In the genomic region with DNA sequence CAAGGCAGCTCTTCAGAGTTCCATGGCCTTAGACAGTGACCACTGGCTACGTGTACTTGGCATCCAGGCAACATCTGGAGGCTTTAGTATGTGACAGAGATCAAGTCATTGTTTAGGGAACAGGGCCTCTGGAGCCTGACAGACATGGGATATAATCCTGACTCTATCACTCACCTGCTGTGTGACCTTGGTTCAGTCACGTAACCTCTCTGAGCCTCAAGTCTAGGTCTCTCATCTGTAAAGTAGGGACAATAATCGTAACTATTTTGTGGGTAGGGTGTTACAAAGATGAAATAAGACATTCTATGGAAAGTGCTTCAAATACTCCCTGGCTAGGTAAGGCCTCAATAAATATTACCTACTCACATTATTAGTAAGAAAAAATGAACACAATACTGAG, we compare ENCODE assay signal across 20 cellular contexts.
DNase-seq lines count a peak whose midpoint lies in the region; ATAC-seq, FAIRE-seq and TF ChIP-seq lines count a peak whose summit lies in the region.
"Had no signal": no experiment of that assay in that cellular context is flagged by ENCODE, and none has a peak within 500 bp of the region (broad histone marks: within the 10 kb centered on the region; RNA-seq: fewer than 3 reads in every experiment).

No MANE protein-coding gene starts in this region.

- ATAC-seq in A549 = no peak

- H2AFZ ChIP-seq in astrocyte (ENCODE audit: low read depth, low read length) = no peak overlapping the region
- H2AFZ ChIP-seq in osteoblast (ENCODE audit: low read length) = no peak overlapping the region

- 88% methylated on average over 3 of the region's 3 CpGs for WGBS in A549 (ENCODE audit: missing lambda C conversion rate)

- TF ChIP-seq EP300 in A549 (IDR thresholded peaks at IDR 0.05) = no peak

- no peaks in the 10 kb centered on the region for H3K27me3 ChIP-seq in astrocyte (ENCODE audit: insufficient read depth, low read length)
- no peaks in the 10 kb centered on the region for H3K27me3 ChIP-seq in osteoblast (ENCODE audit: insufficient read depth, low read length)
- H3K27me3 ChIP-seq: BE2C had no signal

- CTCF ChIA-PET in A549 (lab: Yijun Ruan, JAX) (interaction anchor here (0.9 to 2.8 kb wide), 7 partner anchors 11 to 197 kb away, joined by 3 to 8 read pairs (median 4); no protein-coding TSS in a partner anchor), HEK293 (lab: Yijun Ruan, JAX) (interaction anchor here (2.5 kb wide), 1 partner anchor 35 kb away, joined by 15 read pairs; no protein-coding TSS in a partner anchor)

- no peak for TF ChIP-seq POLR2A in A549 (IDR thresholded peaks at IDR 0.05; ENCODE audit: low read length)

- no peak for TF ChIP-seq RAD21 in A549 (conservative IDR thresholded peaks at IDR 0.05 in 1 of 2, IDR thresholded peaks at IDR 0.05 in 1 of 2)

- no peak overlapping the region for H3K4me3 Mint-ChIP-seq in astrocyte (ENCODE audit: unreplicated experiment)
- no peak overlapping the region for H3K4me3 Mint-ChIP-seq in progenitor cell of endocrine pancreas (ENCODE audit: low read depth)
- H3K4me3 Mint-ChIP-seq: CD4-positive, alpha-beta T cell; IgD-negative memory B cell had no signal

- H3K27me3 Mint-ChIP-seq in astrocyte (ENCODE audit: low read depth, unreplicated experiment) (peaks cover 5% of the 10 kb centered on the region), progenitor cell of endocrine pancreas (peaks cover 7% of the 10 kb centered on the region)

- H3K4me1 Mint-ChIP-seq in astrocyte (ENCODE audit: low read depth, unreplicated experiment) (no peaks in the 10 kb centered on the region), progenitor cell of endocrine pancreas (ENCODE audit: low read depth) (no peaks in the 10 kb centered on the region)

- H3K27ac Mint-ChIP-seq in astrocyte (ENCODE audit: unreplicated experiment) (no peak overlapping the region), progenitor cell of endocrine pancreas (no peak overlapping the region)
- H3K27ac Mint-ChIP-seq: CD4-positive, alpha-beta T cell; IgD-negative memory B cell had no signal

- POLR2A ChIA-PET in A549 (lab: Yijun Ruan, JAX) (no interaction called here), HEK293 (lab: Yijun Ruan, JAX) (no interaction called here)

- no peak overlapping the region for H3K9ac ChIP-seq in astrocyte (ENCODE audit: low read length)

- no peak for DNase-seq in A549 (ENCODE audit: low read depth in 1 of 2, low spot score in 1 of 2)
- no peak for DNase-seq in astrocyte (ENCODE audit: low read depth)
- no peak for DNase-seq in osteoblast (ENCODE audit: insufficient read length, low spot score, missing footprints)
- DNase-seq in progenitor cell of endocrine pancreas (ENCODE audit: low spot score, unreplicated experiment) = no peak
- no peak for DNase-seq in C1 segment of cervical spinal cord (lab: John Stamatoyannopoulos, UW)
- no peak for DNase-seq in stimulated activated naive CD4-positive, alpha-beta T cell treated with Interleukin-2 at 50 U/mL for 16 hours (lab: John Stamatoyannopoulos, UW)
- DNase-seq: 8988T; ACHN; BE2C; Caco-2; CD4-positive, alpha-beta T cell had no signal

- H3K4me2 ChIP-seq in A549 (no peak overlapping the region), astrocyte (ENCODE audit: low read length) (no peak overlapping the region), osteoblast (ENCODE audit: insufficient read depth, low read length) (no peak overlapping the region)

- H3K4me1 ChIP-seq in A549 = peaks cover 16% of the 10 kb centered on the region
- no peaks in the 10 kb centered on the region for H3K4me1 ChIP-seq in HEK293 (ENCODE audit: control insufficient read depth, insufficient read depth, low read length)
- peaks cover 7% of the 10 kb centered on the region for H3K4me1 ChIP-seq in astrocyte (ENCODE audit: insufficient read depth, low read length)
- peaks cover 34% of the 10 kb centered on the region for H3K4me1 ChIP-seq in osteoblast (ENCODE audit: insufficient read depth, low read length)
- H3K4me1 ChIP-seq: Caco-2 had no signal

- no peak overlapping the region for H3K4me3 ChIP-seq in A549
- no peak overlapping the region for H3K4me3 ChIP-seq in HEK293 (ENCODE audit: low read depth, low read length)
- H3K4me3 ChIP-seq in astrocyte (ENCODE audit: insufficient read depth, low read depth, low read length) = no peak overlapping the region
- no peak overlapping the region for H3K4me3 ChIP-seq in osteoblast (ENCODE audit: insufficient read depth, low read length)
- H3K4me3 ChIP-seq: HAP-1 had no signal

- H3K9me3 ChIP-seq in A549 (peaks cover 7% of the 10 kb centered on the region; the same call in 2 of the 3 replicates), HEK293 (ENCODE audit: control insufficient read depth, insufficient read depth, low read depth, low read length) (no peaks in the 10 kb centered on the region), astrocyte (ENCODE audit: insufficient read depth, low read depth, low read length) (no peaks in the 10 kb centered on the region), osteoblast (ENCODE audit: low read depth, low read length) (no peaks in the 10 kb centered on the region)
- H3K9me3 ChIP-seq: BE2C had no signal

- H3K36me3 Mint-ChIP-seq in astrocyte (ENCODE audit: low read depth, unreplicated experiment) (no peaks in the 10 kb centered on the region), progenitor cell of endocrine pancreas (ENCODE audit: insufficient read depth) (no peaks in the 10 kb centered on the region)

- H3K27ac ChIP-seq in A549 (no peak overlapping the region), HEK293 (ENCODE audit: extremely low read depth, low read depth, low read length) (no peak overlapping the region), astrocyte (ENCODE audit: low read depth, low read length) (no peak overlapping the region), osteoblast (ENCODE audit: low read depth, low read length) (peak overlapping the region; percentile 52)
- H3K27ac ChIP-seq: C4-2B, HL-60 had no signal

- H3K36me3 ChIP-seq in HEK293 (ENCODE audit: control insufficient read depth in 2 of 2, insufficient read depth in 1 of 2, low read length in 2 of 2) = no peaks in the 10 kb centered on the region
- H3K36me3 ChIP-seq in astrocyte (ENCODE audit: insufficient read depth, low read length) = no peaks in the 10 kb centered on the region
- no peaks in the 10 kb centered on the region for H3K36me3 ChIP-seq in osteoblast (ENCODE audit: insufficient read depth, low read length)
- H3K36me3 ChIP-seq: BE2C, HAP-1 had no signal

- TF ChIP-seq CTCF in A549 (IDR thresholded peaks at IDR 0.05) (no peak), HEK293 (tag by site-specific recombination; IDR thresholded peaks at IDR 0.05) (no peak), astrocyte (IDR thresholded peaks at IDR 0.05; ENCODE audit: insufficient read depth, low read depth, low read length) (no peak), osteoblast (IDR thresholded peaks at IDR 0.05; ENCODE audit: extremely low read depth, low read depth, low read length) (no peak), progenitor cell of endocrine pancreas (IDR thresholded peaks at IDR 0.05; ENCODE audit: unreplicated experiment) (no peak)

- H3K9me3 Mint-ChIP-seq in astrocyte (ENCODE audit: unreplicated experiment) (peaks cover 11% of the 10 kb centered on the region), progenitor cell of endocrine pancreas (ENCODE audit: low read depth) (peaks cover 8% of the 10 kb centered on the region)
- H3K9me3 Mint-ChIP-seq: CD4-positive, alpha-beta T cell had no signal

- H3K79me2 ChIP-seq in astrocyte (ENCODE audit: insufficient read depth, low read length) = no peaks in the 10 kb centered on the region
- H3K79me2 ChIP-seq in osteoblast (ENCODE audit: insufficient read depth, low read length) = no peaks in the 10 kb centered on the region

- FAIRE-seq in A549 (lab: Jason Lieb, UNC) = peak; percentile 49
- FAIRE-seq in astrocyte (lab: Jason Lieb, UNC) = peak; percentile 34
- FAIRE-seq: D721Med, G401.6, GM12891, GM19239 had no signal

- H4K20me1 ChIP-seq in astrocyte (ENCODE audit: insufficient read depth, low read length) (no peaks in the 10 kb centered on the region), osteoblast (ENCODE audit: insufficient read depth, low read length) (no peaks in the 10 kb centered on the region)

TF ChIP-seq in A549, 52 proteins besides CTCF, POLR2A, EP300 and RAD21:
- TF ChIP-seq ZFP36 (IDR thresholded peaks at IDR 0.05; ENCODE audit: borderline replicate concordance, partially characterized antibody) = peak; percentile 28
- TF ChIP-seq ZNF302 (CRISPR knock-in tag; IDR thresholded peaks at IDR 0.05) = no peak

TF ChIP-seq in HEK293, 187 proteins besides CTCF, POLR2A, EP300 and RAD21 (continues in another document):
- TF ChIP-seq ZNF423 (tag by site-specific recombination; IDR thresholded peaks at IDR 0.05) (no peak), SP3 (tag by site-specific recombination; IDR thresholded peaks at IDR 0.05) (no peak), ZNF560 (tag by site-specific recombination; IDR thresholded peaks at IDR 0.05; ENCODE audit: borderline replicate concordance) (no peak), ZNF768 (tag by site-specific recombination; IDR thresholded peaks at IDR 0.05) (peak; percentile 82)
